8 cellular contexts compared by ENCODE assay signal in genomic region chr16:21599994-21600773, GRCh38. TPM values are rescaled to one million over a fixed set of nuclear protein-coding genes. Genes with fewer than 3 reads are reported as not detected.
DNase-seq lines count a peak whose midpoint lies in the region; ATAC-seq and TF ChIP-seq lines count a peak whose summit lies in the region.

No MANE protein-coding gene starts in this region.

- intact Hi-C loops in upper lobe of right lung (cut with DNase I): no loop called here

- no peaks in the 10 kb centered on the region for H3K36me3 ChIP-seq in ectodermal cell (ENCODE audit: control insufficient read depth, insufficient read depth, low read length)
- no peaks in the 10 kb centered on the region for H3K36me3 ChIP-seq in upper lobe of right lung

- POLR2A ChIA-PET in T-cell (lab: Charles Lee): interaction anchor here in 1 of 2 donors (0.6 kb wide), 1 partner anchor 41 kb away, joined by 5 read pairs; no protein-coding TSS in a partner anchor

- DNase-seq in DMS 273 (lab: John Stamatoyannopoulos, UW; ENCODE audit: unreplicated experiment) (peak; percentile 51), DMS 273 treated with DMSO at 0.1 percent for 48 hours (lab: John Stamatoyannopoulos, UW) (no peak), HS-27A (ENCODE audit: low read depth) (peak; percentile 11), T-cell (peak in 14 of 34 experiments; percentile 7 to 41 (median 20)), mesothelial cell of epicardium (ENCODE audit: low spot score in 2 of 2, unreplicated experiment in 2 of 2) (no peak), upper lobe of right lung (no peak)

- CTCF ChIA-PET in T-cell (lab: Charles Lee): interaction anchor here (0.5 to 1.6 kb wide), 6 partner anchors 8 to 699 kb away, joined by 3 to 9 read pairs (median 3); no protein-coding TSS in a partner anchor

- H3K4me1 ChIP-seq in ectodermal cell (ENCODE audit: control insufficient read depth, insufficient read depth, low read length) (peaks cover 11% of the 10 kb centered on the region), upper lobe of right lung (peaks cover 30% of the 10 kb centered on the region)

- H3K27ac Mint-ChIP-seq in T-cell: peak overlapping the region; percentile 87 to 91
- peak overlapping the region; percentile 98 for H3K27ac Mint-ChIP-seq in mesothelial cell of epicardium

- peak; percentile 23 for ATAC-seq in GM21390 (IDR thresholded peaks at IDR 0.05; ENCODE audit: unreplicated experiment)
- peak; percentile 18 to 33 (median 25) for ATAC-seq in T-cell (replicated peaks in 1 of 4)
- ATAC-seq in upper lobe of right lung: peak; percentile 5

- H3K4me3 ChIP-seq in ectodermal cell (ENCODE audit: insufficient read depth, low read depth, low read length): peak overlapping the region; percentile 88
- H3K4me3 ChIP-seq in upper lobe of right lung: peak overlapping the region; percentile 82

- H3K4me1 Mint-ChIP-seq in T-cell (peaks cover 67 to 68% (median 67%) of the 10 kb centered on the region in 3 donors), mesothelial cell of epicardium (peaks cover 47% of the 10 kb centered on the region)

- TF ChIP-seq CTCF in mesothelial cell of epicardium (IDR thresholded peaks at IDR 0.05; ENCODE audit: unreplicated experiment) (no peak), upper lobe of right lung (IDR thresholded peaks at IDR 0.05) (no peak)

- H3K9me3 Mint-ChIP-seq in T-cell (no peaks in the 10 kb centered on the region), mesothelial cell of epicardium (no peaks in the 10 kb centered on the region)

- peaks cover 2% of the 10 kb centered on the region for H3K36me3 Mint-ChIP-seq in T-cell
- H3K36me3 Mint-ChIP-seq in mesothelial cell of epicardium: no peaks in the 10 kb centered on the region

- H3K27me3 ChIP-seq in ectodermal cell (ENCODE audit: control insufficient read depth, insufficient read depth, low read length, poor library complexity, severe bottlenecking): no peaks in the 10 kb centered on the region
- H3K27me3 ChIP-seq in upper lobe of right lung: no peaks in the 10 kb centered on the region

- H3K9me3 ChIP-seq in ectodermal cell (ENCODE audit: control insufficient read depth, low read length) (no peaks in the 10 kb centered on the region), upper lobe of right lung (no peaks in the 10 kb centered on the region)

- 1% methylated on average over 56 of the region's 56 CpGs for WGBS in ectodermal cell, 2 experiments

- H3K27me3 Mint-ChIP-seq in T-cell: no peaks in the 10 kb centered on the region
- H3K27me3 Mint-ChIP-seq in mesothelial cell of epicardium (ENCODE audit: low read depth): no peaks in the 10 kb centered on the region

- H3K4me3 Mint-ChIP-seq in T-cell: peak overlapping the region; percentile 87 to 92 (median 87)
- peak overlapping the region; percentile 85 for H3K4me3 Mint-ChIP-seq in mesothelial cell of epicardium

- H3K27ac ChIP-seq in ectodermal cell (ENCODE audit: insufficient read depth, low read depth, low read length, poor library complexity, severe bottlenecking) (peak overlapping the region; percentile 94), upper lobe of right lung (peak overlapping the region; percentile 94)

RNA-seq across cellular contexts. Expression of gene METTL9, which starts 0.8 kb away (rescaled TPM):
- 10 to 100 TPM; 69.3 to 93.3 (median 75.5) TPM for total RNA-seq in T-cell
- polyA plus RNA-seq in ectodermal cell (2013, experiment 1 of 4): 176 TPM
- 189 TPM for polyA plus RNA-seq in ectodermal cell (2013, experiment 2 of 4)
- polyA plus RNA-seq in ectodermal cell (2013, experiment 3 of 4): 163 TPM
- polyA plus RNA-seq in ectodermal cell (2013, experiment 4 of 4): 168 TPM
- total RNA-seq in mesothelial cell of epicardium: 138 to 145 TPM (median 142 TPM) in 3 replicates
- 84.0 TPM for total RNA-seq in upper lobe of right lung

RNA-seq across cellular contexts. Expression of gene IGSF6, which starts 52.2 kb away (rescaled TPM):
- total RNA-seq in T-cell (under 1 TPM; 0.15 to 0.60 (median 0.28) TPM), mesothelial cell of epicardium (not detected in 3 replicates), upper lobe of right lung (88.4 TPM)
- not detected for polyA plus RNA-seq in ectodermal cell (2013, experiment 1 of 4)
- polyA plus RNA-seq in ectodermal cell (2013, experiment 2 of 4): not detected
- polyA plus RNA-seq in ectodermal cell (2013, experiment 3 of 4): not detected
- not detected for polyA plus RNA-seq in ectodermal cell (2013, experiment 4 of 4)

Comparison
In these comparisons a context has a peak if more than half of its experiments do, and no peak if none do; other contexts are left out.
1. DNase-seq: peak in DMS 273 (single experiment) and HS-27A (single experiment); none in DMS 273 treated with DMSO at 0.1 percent for 48 hours (single experiment), mesothelial cell of epicardium (0 of 2) and upper lobe of right lung (single experiment).
2. RNA of gene IGSF6, which starts 52.2 kb away (total RNA-seq): 88.4 TPM in upper lobe of right lung (single experiment); 0.15 to 0.60 TPM in T-cell and not detected in mesothelial cell of epicardium; every median in the first group is over 10 times any median in the second.
3. Peak in every context shown above with its lines, with median percentiles within 50 percentile points of each other: ATAC-seq.